ENCODE assay signal across 15 cellular contexts in genomic region chr11:75543808-75544207, GRCh38. TPM values are rescaled to one million over a fixed set of nuclear protein-coding genes. Genes with fewer than 3 reads are reported as not detected.
DNase-seq lines count a peak whose midpoint lies in the region; ATAC-seq, FAIRE-seq and TF ChIP-seq lines count a peak whose summit lies in the region.
"Had no signal": no experiment of that assay in that cellular context is flagged by ENCODE, and none has a peak within 500 bp of the region (broad histone marks: within the 10 kb centered on the region; RNA-seq: fewer than 3 reads in every experiment).

No MANE protein-coding gene starts in this region.

- CTCF ChIA-PET in K562 (lab: Yijun Ruan, JAX; ENCODE audit: low intra/inter-chr PET ratio): no interaction called here

- H3K4me3 ChIP-seq in K562: no peak overlapping the region

- no peak for TF ChIP-seq CTCF in K562 (IDR thresholded peaks at IDR 0.05 in 2 of 3, conservative IDR thresholded peaks at IDR 0.05 in 1 of 3; ENCODE audit: insufficient read depth in 2 of 3, low read depth in 1 of 3, low read length in 3 of 3)

- ATAC-seq in activated naive CD8-positive, alpha-beta T cell treated with anti-CD3 and anti-CD28 coated beads, Interleukin-2, amount 50 U/mL, for 24 hours: peak; percentile 18
- ATAC-seq in K562: peak; percentile 70
- peak; percentile 38 for ATAC-seq in stimulated activated effector memory CD8-positive, alpha-beta T cell treated with anti-CD3 and anti-CD28 coated beads, Interleukin-12 subunit alpha, Interleukin-12 subunit beta, amount 100 ng/mL, for 72 hours
- ATAC-seq in HG03469 (IDR thresholded peaks at IDR 0.05; ENCODE audit: unreplicated experiment): no peak

- POLR2A ChIA-PET in K562 (lab: Yijun Ruan, JAX): interaction anchor here (1.0 to 1.9 kb wide), 2 partner anchors 10 to 154 kb away, joined by 3 to 8 read pairs; no protein-coding TSS in a partner anchor

- no TSS peak for BruUV-seq in K562 (replicated peaks; lab: Mats Ljungman, UMichigan)

- no peaks in the 10 kb centered on the region for H3K79me2 ChIP-seq in K562 (ENCODE audit: control insufficient read depth, insufficient read depth, low read length)

- 42% methylated on average over 6 of the region's 6 CpGs for WGBS in K562 (ENCODE audit: insufficient coverage, low coverage, missing lambda C conversion rate)

- peaks cover 4% of the 10 kb centered on the region for H3K27me3 Mint-ChIP-seq in activated naive CD8-positive, alpha-beta T cell treated with anti-CD3 and anti-CD28 coated beads, Interleukin-2, amount 50 U/mL, for 24 hours
- H3K27me3 Mint-ChIP-seq in activated naive CD8-positive, alpha-beta T cell treated with anti-CD3 and anti-CD28 coated beads for 36 hours: peaks cover 3% of the 10 kb centered on the region

- no peak for DNase-seq in activated naive CD8-positive, alpha-beta T cell treated with anti-CD3 and anti-CD28 coated beads, Interleukin-2, amount 50 U/mL, for 24 hours
- DNase-seq in activated naive CD8-positive, alpha-beta T cell treated with anti-CD3 and anti-CD28 coated beads for 36 hours: no peak
- DNase-seq in OCI-M1 (lab: John Stamatoyannopoulos, UW): peak; percentile 73
- DNase-seq in K562 (ENCODE audit: extremely low read depth in 1 of 4, low spot score in 3 of 4): peak; percentile 66 to 70 (median 68)
- DNase-seq in stimulated activated effector memory CD8-positive, alpha-beta T cell treated with anti-CD3 and anti-CD28 coated beads, Interleukin-12 subunit alpha, Interleukin-12 subunit beta, amount 100 ng/mL, for 72 hours (ENCODE audit: low spot score in 2 of 2): no peak
- no peak for DNase-seq in NCI-H2081 (lab: John Stamatoyannopoulos, UW)
- DNase-seq in NCI-H187 (lab: John Stamatoyannopoulos, UW): no peak
- DNase-seq: GF-D8, NCI-H146, NCI-H345, NCI-H69, Right ventricle myocardium superior, SK-N-SH had no signal

- peaks cover 23 to 24% of the 10 kb centered on the region in 2 experiments; a peak in 4 of 5 replicates for H3K4me1 ChIP-seq in K562 (replicated peaks in 1 of 2; ENCODE audit: control insufficient read depth in 2 of 2, insufficient read depth in 2 of 2, low read length in 2 of 2)

- no peak overlapping the region for H3K4me3 Mint-ChIP-seq in activated naive CD8-positive, alpha-beta T cell treated with anti-CD3 and anti-CD28 coated beads, Interleukin-2, amount 50 U/mL, for 24 hours
- H3K4me3 Mint-ChIP-seq in activated naive CD8-positive, alpha-beta T cell treated with anti-CD3 and anti-CD28 coated beads for 36 hours: no peak overlapping the region
- no peak overlapping the region for H3K4me3 Mint-ChIP-seq in stimulated activated effector memory CD8-positive, alpha-beta T cell treated with anti-CD3 and anti-CD28 coated beads, Interleukin-12 subunit alpha, Interleukin-12 subunit beta, amount 100 ng/mL, for 72 hours
- H3K4me3 Mint-ChIP-seq: CD14-positive monocyte had no signal

- H3K9me3 ChIP-seq in K562 (replicated peaks; ENCODE audit: control insufficient read depth, insufficient read depth, low read depth, low read length): no peaks in the 10 kb centered on the region
- H3K9me3 ChIP-seq: SK-N-SH had no signal

- no peak for TF ChIP-seq EP300 in K562 (IDR thresholded peaks at IDR 0.05; ENCODE audit: low read length)

- no peaks in the 10 kb centered on the region for H3K9me1 ChIP-seq in K562 (ENCODE audit: control insufficient read depth, insufficient read depth, low read length)

- H3K27ac Mint-ChIP-seq in activated naive CD8-positive, alpha-beta T cell treated with anti-CD3 and anti-CD28 coated beads, Interleukin-2, amount 50 U/mL, for 24 hours: no peak overlapping the region
- H3K27ac Mint-ChIP-seq in activated naive CD8-positive, alpha-beta T cell treated with anti-CD3 and anti-CD28 coated beads for 36 hours: no peak overlapping the region
- H3K27ac Mint-ChIP-seq in stimulated activated effector memory CD8-positive, alpha-beta T cell treated with anti-CD3 and anti-CD28 coated beads, Interleukin-12 subunit alpha, Interleukin-12 subunit beta, amount 100 ng/mL, for 72 hours: no peak overlapping the region
- H3K27ac Mint-ChIP-seq: CD14-positive monocyte had no signal

- peak; percentile 48 for FAIRE-seq in K562 (lab: Jason Lieb, UNC)

- no peak overlapping the region for H3K27ac ChIP-seq in K562 (ENCODE audit: extremely low read depth, low read depth, low read length)

- no peaks in the 10 kb centered on the region for H3K27me3 ChIP-seq in K562 (ENCODE audit: control insufficient read depth in 2 of 2, insufficient read depth in 2 of 2, low read length in 2 of 2)

- H3K4me1 Mint-ChIP-seq in activated naive CD8-positive, alpha-beta T cell treated with anti-CD3 and anti-CD28 coated beads, Interleukin-2, amount 50 U/mL, for 24 hours: peaks cover 2% of the 10 kb centered on the region
- H3K4me1 Mint-ChIP-seq in activated naive CD8-positive, alpha-beta T cell treated with anti-CD3 and anti-CD28 coated beads for 36 hours: peaks cover 3% of the 10 kb centered on the region
- H3K4me1 Mint-ChIP-seq in stimulated activated effector memory CD8-positive, alpha-beta T cell treated with anti-CD3 and anti-CD28 coated beads, Interleukin-12 subunit alpha, Interleukin-12 subunit beta, amount 100 ng/mL, for 72 hours: peaks cover 7% of the 10 kb centered on the region
- H3K4me1 Mint-ChIP-seq: CD14-positive monocyte had no signal

- peak overlapping the region; percentile 53 for H3K4me2 ChIP-seq in K562 (ENCODE audit: insufficient read depth, low read length)
- H3K4me2 ChIP-seq: SK-N-SH had no signal

- no peaks in the 10 kb centered on the region for H4K20me1 ChIP-seq in K562 (replicated peaks; ENCODE audit: control insufficient read depth, insufficient read depth, low read length)

- no peaks in the 10 kb centered on the region for H3K36me3 ChIP-seq in K562 (ENCODE audit: control insufficient read depth, insufficient read depth, low read length)

- H3K9me3 Mint-ChIP-seq in activated naive CD8-positive, alpha-beta T cell treated with anti-CD3 and anti-CD28 coated beads, Interleukin-2, amount 50 U/mL, for 24 hours: no peaks in the 10 kb centered on the region
- no peaks in the 10 kb centered on the region for H3K9me3 Mint-ChIP-seq in activated naive CD8-positive, alpha-beta T cell treated with anti-CD3 and anti-CD28 coated beads for 36 hours
- H3K9me3 Mint-ChIP-seq in stimulated activated effector memory CD8-positive, alpha-beta T cell treated with anti-CD3 and anti-CD28 coated beads, Interleukin-12 subunit alpha, Interleukin-12 subunit beta, amount 100 ng/mL, for 72 hours: no peaks in the 10 kb centered on the region

- H3K9ac ChIP-seq in K562 (ENCODE audit: insufficient read depth in 1 of 2, low read depth in 2 of 2, low read length in 2 of 2): peak overlapping the region; percentile 7 to 84; a peak in 2 of 4 replicates
- H3K9ac ChIP-seq: SK-N-SH had no signal

- in situ Hi-C loops in K562 (cut with MboI): no loop called here

- no peak for TF ChIP-seq POLR2A in K562 (conservative IDR thresholded peaks at IDR 0.05)

- H3K36me3 Mint-ChIP-seq in activated naive CD8-positive, alpha-beta T cell treated with anti-CD3 and anti-CD28 coated beads, Interleukin-2, amount 50 U/mL, for 24 hours (ENCODE audit: low read depth): no peaks in the 10 kb centered on the region
- H3K36me3 Mint-ChIP-seq in activated naive CD8-positive, alpha-beta T cell treated with anti-CD3 and anti-CD28 coated beads for 36 hours: no peaks in the 10 kb centered on the region
- H3K36me3 Mint-ChIP-seq in stimulated activated effector memory CD8-positive, alpha-beta T cell treated with anti-CD3 and anti-CD28 coated beads, Interleukin-12 subunit alpha, Interleukin-12 subunit beta, amount 100 ng/mL, for 72 hours: peaks cover 5% of the 10 kb centered on the region
- H3K36me3 Mint-ChIP-seq: CD14-positive monocyte had no signal

- no peak for TF ChIP-seq RAD21 in K562 (CRISPR knock-in tag; conservative IDR thresholded peaks at IDR 0.05 in 1 of 2, IDR thresholded peaks at IDR 0.05 in 1 of 2)

- intact Hi-C loops in K562 (cut with micrococcal nuclease): no loop called here

- H2AFZ ChIP-seq in K562 (ENCODE audit: low read depth, low read length): peak overlapping the region; percentile 85

RNA-seq across cellular contexts. Expression of gene GDPD5, which starts 18.1 kb away (rescaled TPM):
- 1 to 10 TPM; 5.9 to 6.6 TPM for total RNA-seq in activated naive CD8-positive, alpha-beta T cell treated with anti-CD3 and anti-CD28 coated beads for 36 hours
- 57.8 and 141 TPM in 2 replicates for total RNA-seq in K562 (2011; cell fraction: chromatin; rRNA removed; ENCODE audit: low replicate concordance)
- total RNA-seq in K562 (2011; cell fraction: nucleolus; rRNA removed): 58.7 and 66.9 TPM in 2 replicates
- 57.6 and 71.8 TPM in 2 replicates for total RNA-seq in K562 (2011; cell fraction: nucleoplasm; rRNA removed)
- total RNA-seq in K562 (2014; rRNA removed): 9.8 and 14.2 TPM in 2 replicates
- total RNA-seq in K562 (2014; rRNA removed; fragmentation: Illumina TruSeq; extraction: Trizol): 2.8 and 2.9 TPM in 2 replicates
- total RNA-seq in K562 (2015; rRNA removed; fragmentation: Illumina TruSeq; extraction: Trizol): 6.1 and 6.5 TPM in 2 replicates
- total RNA-seq in K562 (2021): 19.0 and 27.3 TPM in 2 replicates
- 8.0 and 11.8 TPM in 2 replicates for polyA plus RNA-seq in K562 (2011; rRNA removed)
- 7.2 and 13.1 TPM in 2 replicates for polyA plus RNA-seq in K562 (2011; cell fraction: cytosol; rRNA removed)
- polyA plus RNA-seq in K562 (2011; cell fraction: nucleus; rRNA removed): 47.6 and 80.4 TPM in 2 replicates
- 11.7 and 25.1 TPM in 2 replicates for polyA plus RNA-seq in K562 (2012)
- 8.7 and 11.9 TPM in 2 replicates for polyA plus RNA-seq in K562 (2014; fragmentation: Illumina TruSeq; extraction: Trizol)
- polyA plus RNA-seq in K562 (2014; fragmentation: Nextera tagmentation; extraction: Ambion mirVana): under 1 TPM; 0.32 to 0.41 TPM
- 17.0 and 20.4 TPM in 2 replicates for polyA plus RNA-seq in K562 (2014; rRNA removed)
- polyA minus RNA-seq in K562 (2011; rRNA and poly(A)+ RNA removed): 4.6 and 5.0 TPM in 2 replicates
- polyA minus RNA-seq in K562 (2011; cell fraction: cytosol; rRNA and poly(A)+ RNA removed): 7.2 and 15.1 TPM in 2 replicates
- polyA minus RNA-seq in K562 (2011; cell fraction: nucleus; rRNA and poly(A)+ RNA removed): 18.5 and 19.8 TPM in 2 replicates

RNA-seq across cellular contexts. Expression of gene SERPINH1, which starts 18.2 kb away (rescaled TPM):
- total RNA-seq in activated naive CD8-positive, alpha-beta T cell treated with anti-CD3 and anti-CD28 coated beads for 36 hours: 10 to 100 TPM; 18.9 to 19.4 TPM
- total RNA-seq in K562 (2011; cell fraction: chromatin; rRNA removed; ENCODE audit: low replicate concordance): 53.1 and 136 TPM in 2 replicates
- total RNA-seq in K562 (2011; cell fraction: nucleolus; rRNA removed): 186 and 237 TPM in 2 replicates
- 128 and 144 TPM in 2 replicates for total RNA-seq in K562 (2011; cell fraction: nucleoplasm; rRNA removed)
- 67.9 and 85.8 TPM in 2 replicates for total RNA-seq in K562 (2014; rRNA removed)
- 30.3 and 44.1 TPM in 2 replicates for total RNA-seq in K562 (2014; rRNA removed; fragmentation: Illumina TruSeq; extraction: Trizol)
- 78.5 and 87.1 TPM in 2 replicates for total RNA-seq in K562 (2015; rRNA removed; fragmentation: Illumina TruSeq; extraction: Trizol)
- total RNA-seq in K562 (2021): 106 and 115 TPM in 2 replicates
- polyA plus RNA-seq in K562 (2011; rRNA removed): 45.5 and 123 TPM in 2 replicates
- polyA plus RNA-seq in K562 (2011; cell fraction: cytosol; rRNA removed): 84.3 and 156 TPM in 2 replicates
- polyA plus RNA-seq in K562 (2011; cell fraction: nucleus; rRNA removed): 79.5 and 81.7 TPM in 2 replicates
- 148 and 286 TPM in 2 replicates for polyA plus RNA-seq in K562 (2012)
- polyA plus RNA-seq in K562 (2014; fragmentation: Illumina TruSeq; extraction: Trizol): 95.0 and 102 TPM in 2 replicates
- 1 to 10 TPM; 2.8 to 6.8 TPM for polyA plus RNA-seq in K562 (2014; fragmentation: Nextera tagmentation; extraction: Ambion mirVana)
- 67.8 and 77.9 TPM in 2 replicates for polyA plus RNA-seq in K562 (2014; rRNA removed)
- polyA minus RNA-seq in K562 (2011; rRNA and poly(A)+ RNA removed): 24.5 and 38.2 TPM in 2 replicates
- 53.3 and 105 TPM in 2 replicates for polyA minus RNA-seq in K562 (2011; cell fraction: cytosol; rRNA and poly(A)+ RNA removed)
- 27.3 and 51.1 TPM in 2 replicates for polyA minus RNA-seq in K562 (2011; cell fraction: nucleus; rRNA and poly(A)+ RNA removed)

Comparison
In these comparisons a context has a peak if more than half of its experiments do, and no peak if none do; other contexts are left out.
1. DNase-seq: peak in OCI-M1 (single experiment) and K562 (4 of 4); none in activated naive CD8-positive, alpha-beta T cell treated with anti-CD3 and anti-CD28 coated beads, Interleukin-2, amount 50 U/mL, for 24 hours (single experiment), activated naive CD8-positive, alpha-beta T cell treated with anti-CD3 and anti-CD28 coated beads for 36 hours (single experiment), stimulated activated effector memory CD8-positive, alpha-beta T cell treated with anti-CD3 and anti-CD28 coated beads, Interleukin-12 subunit alpha, Interleukin-12 subunit beta, amount 100 ng/mL, for 72 hours (0 of 2), NCI-H2081 (0 of 2) and NCI-H187 (0 of 2).